Comparison of ENCODE assay signal across 21 cellular contexts in the genomic region with DNA sequence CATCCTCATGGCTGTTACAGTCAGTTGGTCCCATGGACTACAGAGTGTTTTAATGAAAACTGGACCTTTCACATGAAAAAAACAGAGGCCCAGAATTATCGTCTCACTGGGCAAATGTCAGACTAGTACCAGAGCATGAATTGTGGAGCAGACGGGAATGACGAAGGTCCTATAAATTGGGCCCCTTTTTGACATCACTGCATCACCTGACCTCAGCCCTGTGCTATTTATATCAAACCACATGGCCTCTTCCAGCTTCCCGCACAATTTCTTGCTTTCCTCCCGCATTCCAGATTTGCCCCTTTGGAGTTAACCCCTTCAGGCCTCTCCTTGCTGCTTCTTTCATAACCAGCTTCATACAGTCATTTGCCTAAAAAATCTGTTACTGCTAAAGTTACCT.
DNase-seq lines count a peak whose midpoint lies in the region; ATAC-seq, FAIRE-seq and TF ChIP-seq lines count a peak whose summit lies in the region.
"Had no signal": no experiment of that assay in that cellular context is flagged by ENCODE, and none has a peak within 500 bp of the region (broad histone marks: within the 10 kb centered on the region; RNA-seq: fewer than 3 reads in every experiment).

No MANE protein-coding gene starts in this region.

- TF ChIP-seq CTCF in H1 (IDR thresholded peaks at IDR 0.05; ENCODE audit: control extremely low read depth in 1 of 3, insufficient read depth in 1 of 3, low read depth in 1 of 3, low read length in 3 of 3) = no peak

- no peak for DNase-seq in HTR-8/SVneo (ENCODE audit: insufficient read length, low spot score)
- no peak for DNase-seq in H1 (ENCODE audit: low read depth in 1 of 2, low spot score in 2 of 2)
- no peak for DNase-seq in DMS114 treated with DMSO at 0.1 percent for 48 hours (lab: John Stamatoyannopoulos, UW; ENCODE audit: unreplicated experiment)
- no peak for DNase-seq in H4 (ENCODE audit: low spot score)
- DNase-seq in activated naive CD8-positive, alpha-beta T cell treated with anti-CD3 and anti-CD28 coated beads, Interleukin-2, amount 50 U/mL, for 24 hours = no peak
- DNase-seq in GM03348 (ENCODE audit: low spot score) = no peak
- DNase-seq: CD8-positive, alpha-beta T cell; DMS153; GDM1; NCI-H1092 treated with DMSO at 0.1 percent for 48 hours; NCI-H1436 treated with DMSO at 0.1 percent for 48 hours; NCI-H2029; NCI-H524; NCI-H774; NK-92 treated with Interleukin-12 subunit alpha and Interleukin-12 subunit beta, amount 100 ng/mL, for 24 hours; Peyer's patch; SW 1271 had no signal

- H3K9me3 ChIP-seq in H1 (ENCODE audit: insufficient read depth in 2 of 2, low read depth in 1 of 2, low read length in 1 of 2) = no peaks in the 10 kb centered on the region
- H3K9me3 ChIP-seq in mesodermal cell (ENCODE audit: control insufficient read depth, low read length) = no peaks in the 10 kb centered on the region
- H3K9me3 ChIP-seq: HAP-1, Peyer's patch had no signal

- H2AK5ac ChIP-seq in H1 (ENCODE audit: low read depth, low read length) = no peak overlapping the region

- no peak overlapping the region for H3K9ac ChIP-seq in H1 (replicated peaks in 1 of 4; ENCODE audit: extremely low read depth in 1 of 4, low read depth in 3 of 4, low read length in 3 of 4)
- H3K9ac ChIP-seq: KMS-11 had no signal

- no peak overlapping the region for H4K91ac ChIP-seq in H1 (replicated peaks; ENCODE audit: insufficient read length, low read length)

- H3K36me3 ChIP-seq in H1 (ENCODE audit: control insufficient read depth in 2 of 4, insufficient read depth in 4 of 4, low read length in 3 of 4) (no peaks in the 10 kb centered on the region), mesodermal cell (ENCODE audit: control insufficient read depth, insufficient read depth, low read length) (no peaks in the 10 kb centered on the region)
- H3K36me3 ChIP-seq: HAP-1, Peyer's patch had no signal

- CTCF ChIA-PET in H1 (lab: Charles Lee; ENCODE audit: partially characterized antibody) = interaction anchor here (1.0 to 2.6 kb wide), 4 partner anchors 10 to 82 kb away, joined by 3 to 13 read pairs (median 6); no protein-coding TSS in a partner anchor

- TF ChIP-seq POLR2A in H1 (IDR thresholded peaks at IDR 0.05; ENCODE audit: control extremely low read depth in 1 of 2, low read depth in 2 of 2, low read length in 2 of 2) = no peak

- H3K23me2 ChIP-seq in H1 (ENCODE audit: low read depth, low read length) = no peaks in the 10 kb centered on the region

- no peaks in the 10 kb centered on the region for H3K79me1 ChIP-seq in H1 (ENCODE audit: low read depth, low read length)

- no peaks in the 10 kb centered on the region for H3K79me2 ChIP-seq in H1 (ENCODE audit: control insufficient read depth in 1 of 2, insufficient read depth in 2 of 2, low read length in 2 of 2)

- no peak overlapping the region for H2BK15ac ChIP-seq in H1 (ENCODE audit: low read length)

- POLR2A ChIA-PET in H1 (lab: Charles Lee; ENCODE audit: partially characterized antibody) = no interaction called here

- H4K5ac ChIP-seq in H1 (ENCODE audit: insufficient read length, low read depth, low read length) = no peak overlapping the region

- no peak overlapping the region for H3K18ac ChIP-seq in H1 (ENCODE audit: extremely low read depth, low read length)

- no peaks in the 10 kb centered on the region for H3K27me3 Mint-ChIP-seq in activated naive CD8-positive, alpha-beta T cell treated with anti-CD3 and anti-CD28 coated beads, Interleukin-2, amount 50 U/mL, for 24 hours

- no peak for TF ChIP-seq EP300 in H1 (IDR thresholded peaks at IDR 0.05; ENCODE audit: borderline replicate concordance in 1 of 2, low read depth in 2 of 2, low read length in 2 of 2)

- H3K4ac ChIP-seq in H1 (replicated peaks; ENCODE audit: insufficient read length, low read depth, low read length) = no peak overlapping the region

- H3K56ac ChIP-seq in H1 (replicated peaks; ENCODE audit: insufficient read length, low read depth, low read length) = no peak overlapping the region

- H4K20me1 ChIP-seq in H1 (replicated peaks in 1 of 2; ENCODE audit: control insufficient read depth in 1 of 2, insufficient read depth in 2 of 2, low read length in 2 of 2) = no peaks in the 10 kb centered on the region

- H3K27me3 ChIP-seq in H1 (replicated peaks in 1 of 4; ENCODE audit: control insufficient read depth in 3 of 4, extremely low read depth in 1 of 4, insufficient read depth in 3 of 4, low read length in 3 of 4) = no peaks in the 10 kb centered on the region
- H3K27me3 ChIP-seq: Peyer's patch had no signal

- FAIRE-seq in HTR-8/SVneo (lab: Jason Lieb, UNC) (peak; percentile 59), H1 (lab: Jason Lieb, UNC) (no peak)

- no peak for ATAC-seq in activated naive CD8-positive, alpha-beta T cell treated with anti-CD3 and anti-CD28 coated beads, Interleukin-2, amount 50 U/mL, for 24 hours
- ATAC-seq: CD8-positive, alpha-beta T cell had no signal

- no peak overlapping the region for H2BK20ac ChIP-seq in H1 (ENCODE audit: low read length)

- H3K4me1 ChIP-seq in H1 (replicated peaks in 1 of 4; ENCODE audit: control insufficient read depth in 3 of 4, insufficient read depth in 4 of 4, low read length in 3 of 4) = peaks cover 0 to 4% (median 2%) of the 10 kb centered on the region in 4 experiments; a peak in 3 of 7 replicates
- H3K4me1 ChIP-seq in mesodermal cell (ENCODE audit: control insufficient read depth, insufficient read depth, low read length, poor library complexity, severe bottlenecking) = peaks cover 10% of the 10 kb centered on the region
- H3K4me1 ChIP-seq: HAP-1, Peyer's patch had no signal

- H3K23ac ChIP-seq in H1 (ENCODE audit: insufficient read length) = no peak overlapping the region

- H2BK12ac ChIP-seq in H1 (ENCODE audit: low read depth, low read length) = no peak overlapping the region

- no peak overlapping the region for H3K27ac Mint-ChIP-seq in activated naive CD8-positive, alpha-beta T cell treated with anti-CD3 and anti-CD28 coated beads, Interleukin-2, amount 50 U/mL, for 24 hours
- H3K27ac Mint-ChIP-seq: CD8-positive, alpha-beta T cell had no signal

- no peak overlapping the region for H2BK5ac ChIP-seq in H1 (ENCODE audit: low read depth, low read length)

- no peak overlapping the region for H4K8ac ChIP-seq in H1 (ENCODE audit: extremely low read depth, insufficient read depth, low read length)

- no peak overlapping the region for H3K4me3 ChIP-seq in H1 (ENCODE audit: extremely low read depth in 1 of 4, insufficient read depth in 2 of 4, low read depth in 3 of 4, low read length in 4 of 4)
- no peak overlapping the region for H3K4me3 ChIP-seq in mesodermal cell (ENCODE audit: extremely low read depth, insufficient read depth, low read length, poor library complexity, severe bottlenecking)
- H3K4me3 ChIP-seq: HAP-1, Peyer's patch, SK-N-MC had no signal

- no peaks in the 10 kb centered on the region for H3K4me1 Mint-ChIP-seq in activated naive CD8-positive, alpha-beta T cell treated with anti-CD3 and anti-CD28 coated beads, Interleukin-2, amount 50 U/mL, for 24 hours

- H3K27ac ChIP-seq in H1 (ENCODE audit: low read depth, low read length) = no peak overlapping the region
- H3K27ac ChIP-seq in mesodermal cell (ENCODE audit: low read depth, low read length, severe bottlenecking) = peak overlapping the region; percentile 20
- H3K27ac ChIP-seq: KMS-11, Peyer's patch, SK-N-MC had no signal

- H3K9me3 Mint-ChIP-seq in activated naive CD8-positive, alpha-beta T cell treated with anti-CD3 and anti-CD28 coated beads, Interleukin-2, amount 50 U/mL, for 24 hours = no peaks in the 10 kb centered on the region

- H3K14ac ChIP-seq in H1 (ENCODE audit: insufficient read length) = no peak overlapping the region

- 85% methylated on average over 5 of the region's 5 CpGs; no CpG with 5 or more reads in 1 of the 2 experiments for WGBS in H1 (ENCODE audit: extremely low coverage in 1 of 2, insufficient coverage in 1 of 2, insufficient read length in 1 of 2, insufficient replicate concordance in 2 of 2, low coverage in 1 of 2, low lambda C conversion rate in 2 of 2, missing lambda C conversion rate in 1 of 2), 2 experiments
- WGBS in mesodermal cell (ENCODE audit: insufficient coverage in 2 of 2), 2 experiments = 87 to 89% methylated on average over 4 to 5 of the region's 5 CpGs

- H3K36me3 Mint-ChIP-seq in activated naive CD8-positive, alpha-beta T cell treated with anti-CD3 and anti-CD28 coated beads, Interleukin-2, amount 50 U/mL, for 24 hours (ENCODE audit: low read depth) = no peaks in the 10 kb centered on the region
- H3K36me3 Mint-ChIP-seq: CD8-positive, alpha-beta T cell had no signal

- H3K4me2 ChIP-seq in H1 (ENCODE audit: insufficient read depth in 1 of 2, low read depth in 2 of 2, low read length in 2 of 2) = no peak overlapping the region
- H3K4me2 ChIP-seq: KMS-11 had no signal

- H2BK120ac ChIP-seq in H1 (replicated peaks; ENCODE audit: low read depth, low read length) = no peak overlapping the region

- no peak overlapping the region for H3K4me3 Mint-ChIP-seq in activated naive CD8-positive, alpha-beta T cell treated with anti-CD3 and anti-CD28 coated beads, Interleukin-2, amount 50 U/mL, for 24 hours
- H3K4me3 Mint-ChIP-seq: CD8-positive, alpha-beta T cell had no signal

- TF ChIP-seq RAD21 in H1 (IDR thresholded peaks at IDR 0.05 in 1 of 2, conservative IDR thresholded peaks at IDR 0.05 in 1 of 2; ENCODE audit: low read depth in 2 of 2, low read length in 2 of 2) = no peak

- H2AFZ ChIP-seq in H1 (ENCODE audit: low read length) = no peak overlapping the region

TF ChIP-seq in H1, 55 proteins besides CTCF, POLR2A, EP300 and RAD21 (continues in another document):
- no peak for TF ChIP-seq SP2 (IDR thresholded peaks at IDR 0.05; ENCODE audit: low read length)
- no peak for TF ChIP-seq NRF1 (IDR thresholded peaks at IDR 0.05; ENCODE audit: low read depth, low read length)
- TF ChIP-seq RXRA (IDR thresholded peaks at IDR 0.05; ENCODE audit: insufficient read depth, low read depth, low read length) = no peak
- TF ChIP-seq CBX5 (IDR thresholded peaks at IDR 0.05; ENCODE audit: low read depth, low read length) = no peak
- TF ChIP-seq, protein P1, sequence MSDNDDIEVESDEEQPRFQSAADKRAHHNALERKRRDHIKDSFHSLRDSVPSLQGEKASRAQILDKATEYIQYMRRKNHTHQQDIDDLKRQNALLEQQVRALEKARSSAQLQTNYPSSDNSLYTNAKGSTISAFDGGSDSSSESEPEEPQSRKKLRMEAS (IDR thresholded peaks at IDR 0.05) = 0 out of 2 replicates have a peak, but pooled peaks have one; percentile 32
- TF ChIP-seq SP1 (IDR thresholded peaks at IDR 0.05; ENCODE audit: low read depth, low read length) = no peak
- TF ChIP-seq, protein P2, sequence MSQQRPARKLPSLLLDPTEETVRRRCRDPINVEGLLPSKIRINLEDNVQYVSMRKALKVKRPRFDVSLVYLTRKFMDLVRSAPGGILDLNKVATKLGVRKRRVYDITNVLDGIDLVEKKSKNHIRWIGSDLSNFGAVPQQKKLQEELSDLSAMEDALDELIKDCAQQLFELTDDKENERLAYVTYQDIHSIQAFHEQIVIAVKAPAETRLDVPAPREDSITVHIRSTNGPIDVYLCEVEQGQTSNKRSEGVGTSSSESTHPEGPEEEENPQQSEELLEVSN (IDR thresholded peaks at IDR 0.05) = peak; percentile 64
- TF ChIP-seq BCL11A (IDR thresholded peaks at IDR 0.05; ENCODE audit: low read depth in 2 of 2, low read length in 2 of 2) = no peak
- TF ChIP-seq RNF2 (IDR thresholded peaks at IDR 0.05; ENCODE audit: borderline replicate concordance, low read depth, low read length, missing control alignments, poor library complexity, severe bottlenecking) = no peak
